Comparison of ENCODE assay signal across 16 cellular contexts in the genomic region with DNA sequence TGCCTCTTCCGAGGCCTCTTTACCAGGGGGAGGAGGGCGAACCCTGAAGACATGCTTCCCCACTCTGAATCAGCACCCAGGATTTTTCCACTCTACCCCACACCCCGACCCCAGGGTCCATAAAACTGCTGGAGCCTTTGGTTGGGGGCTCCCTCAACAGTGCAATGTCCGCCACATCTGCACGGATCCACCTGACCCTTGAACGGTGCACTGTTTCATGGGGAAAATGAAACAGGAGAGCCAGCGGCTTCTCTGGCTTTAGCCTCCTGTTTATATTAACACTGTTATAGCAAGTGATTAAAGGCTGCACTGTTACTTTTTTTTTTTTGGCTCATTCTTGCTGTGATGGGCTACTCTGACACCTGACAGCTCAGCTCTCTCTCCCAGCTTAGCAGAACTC.
"Had no signal": no experiment of that assay in that cellular context is flagged by ENCODE, and none has a peak within 500 bp of the region (broad histone marks: within the 10 kb centered on the region; RNA-seq: fewer than 3 reads in every experiment).

No MANE protein-coding gene starts in this region.

- H3K4me1 ChIP-seq: tibial artery had no signal

- H3K4me3 ChIP-seq: mucosa of descending colon, tibial artery had no signal

- H3K9me3 Mint-ChIP-seq: activated naive CD8-positive, alpha-beta T cell treated with anti-CD3 and anti-CD28 coated beads, Interleukin-2, amount 50 U/mL, for 24 hours; activated T-helper 17 cell treated with anti-CD3 and anti-CD28 coated beads, Interleukin-2, amount 50 U/mL, for 72 hours; immature natural killer cell; naive thymus-derived CD4-positive, alpha-beta T cell; stimulated activated naive B cell treated with anti-CD40 and anti-IgM and Interleukin-4, amounts not matched to agents 10 μg/mL and 1 μg/mL and 100 μg/mL, for 72 hours; T-cell had no signal

- H3K27ac Mint-ChIP-seq: activated T-helper 17 cell treated with anti-CD3 and anti-CD28 coated beads, Interleukin-2, amount 50 U/mL, for 72 hours; immature natural killer cell; naive thymus-derived CD4-positive, alpha-beta T cell; stimulated activated naive B cell treated with anti-CD40 and anti-IgM and Interleukin-4, amounts not matched to agents 10 μg/mL and 1 μg/mL and 100 μg/mL, for 72 hours; T-cell had no signal

- H3K4me3 Mint-ChIP-seq: activated naive CD8-positive, alpha-beta T cell treated with anti-CD3 and anti-CD28 coated beads, Interleukin-2, amount 50 U/mL, for 24 hours; activated T-helper 17 cell treated with anti-CD3 and anti-CD28 coated beads, Interleukin-2, amount 50 U/mL, for 72 hours; immature natural killer cell; naive thymus-derived CD4-positive, alpha-beta T cell; stimulated activated naive B cell treated with anti-CD40 and anti-IgM and Interleukin-4, amounts not matched to agents 10 μg/mL and 1 μg/mL and 100 μg/mL, for 72 hours; T-cell had no signal

- H3K27ac ChIP-seq: neutrophil, tibial artery had no signal

- H3K4me1 Mint-ChIP-seq: activated T-helper 17 cell treated with anti-CD3 and anti-CD28 coated beads, Interleukin-2, amount 50 U/mL, for 72 hours; immature natural killer cell; stimulated activated naive B cell treated with anti-CD40 and anti-IgM and Interleukin-4, amounts not matched to agents 10 μg/mL and 1 μg/mL and 100 μg/mL, for 72 hours had no signal

- DNase-seq: activated naive CD4-positive, alpha-beta T cell treated with Interleukin-2 at 50 U/mL for 16 hours; immature natural killer cell; left cardiac atrium; mucosa of descending colon; naive thymus-derived CD4-positive, alpha-beta T cell; retina; SK-N-SH; stimulated activated CD4-positive, alpha-beta T cell treated with anti-CD3 and anti-CD28 coated beads, Interleukin-4, amount 100 ng/mL, for 1 hour; stimulated activated naive B cell treated with anti-CD40 and anti-IgM and Interleukin-4, amounts not matched to agents 10 μg/mL and 1 μg/mL and 100 μg/mL, for 72 hours; T-cell; T-helper 9 cell; tibial artery had no signal

- ATAC-seq: activated CD4-positive, CD25-positive, alpha-beta regulatory T cell treated with anti-CD3 and anti-CD28 coated beads, Interleukin-2, amount 50 U/mL, for 24 hours; mucosa of descending colon; naive thymus-derived CD4-positive, alpha-beta T cell; stimulated activated naive B cell treated with anti-CD40 and anti-IgM and Interleukin-4, amounts not matched to agents 10 μg/mL and 1 μg/mL and 100 μg/mL, for 72 hours; T-cell had no signal

- H3K36me3 ChIP-seq: neutrophil, tibial artery had no signal

- H3K4me2 ChIP-seq: SK-N-SH had no signal

- H3K9me3 ChIP-seq: mucosa of descending colon, neutrophil, SK-N-SH, tibial artery had no signal

- H3K36me3 Mint-ChIP-seq: immature natural killer cell; naive thymus-derived CD4-positive, alpha-beta T cell; stimulated activated naive B cell treated with anti-CD40 and anti-IgM and Interleukin-4, amounts not matched to agents 10 μg/mL and 1 μg/mL and 100 μg/mL, for 72 hours; T-cell had no signal
